25 cellular contexts compared by ENCODE assay signal in the genomic region with DNA sequence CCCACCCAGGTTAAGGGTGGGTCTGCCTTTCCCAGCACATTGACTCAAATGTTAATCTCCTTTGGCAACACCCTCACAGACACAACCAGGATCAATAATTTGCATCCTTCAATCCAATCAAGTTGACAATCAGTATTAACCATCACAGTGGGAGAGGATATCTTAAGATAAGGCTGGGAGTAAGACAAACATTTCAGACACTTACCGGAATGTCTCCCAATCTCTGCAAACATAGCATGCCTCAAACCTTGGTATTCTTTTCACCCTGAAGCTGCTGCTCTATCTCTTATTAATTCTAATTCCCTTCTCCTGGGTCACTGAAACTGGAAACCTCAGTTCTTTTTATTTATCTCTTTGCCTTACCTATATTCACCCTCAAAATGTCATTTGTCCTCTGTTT.
"Had no signal": no experiment of that assay in that cellular context is flagged by ENCODE, and none has a peak within 500 bp of the region (broad histone marks: within the 10 kb centered on the region; RNA-seq: fewer than 3 reads in every experiment).

No MANE protein-coding gene starts in this region.

- H3K9ac ChIP-seq: parathyroid adenoma had no signal

- FAIRE-seq: small intestine, urothelium cell line had no signal

- H3K79me2 ChIP-seq: parathyroid adenoma had no signal

- H3K9me3 ChIP-seq: neutrophil, psoas muscle, right lobe of liver, sigmoid colon, stomach, thoracic aorta, thyroid gland, tibial nerve, upper lobe of left lung, vagina had no signal

- H3K4me3 ChIP-seq: psoas muscle, right lobe of liver, sigmoid colon, stomach, thoracic aorta, thyroid gland, tibial nerve, upper lobe of left lung, vagina had no signal

- H3K4me1 ChIP-seq: parathyroid adenoma, psoas muscle, sigmoid colon, stomach, thyroid gland, tibial nerve, upper lobe of left lung, vagina had no signal

- ATAC-seq: natural killer cell treated with Interleukin-12 subunit alpha and Interleukin-12 subunit beta and Interleukin-15 and Interleukin-18, amount 100 ng/mL, for 72 hours; psoas muscle; right cardiac atrium; right lobe of liver; stimulated activated effector memory CD8-positive, alpha-beta T cell treated with anti-CD3 and anti-CD28 coated beads, Interleukin-12 subunit alpha, Interleukin-12 subunit beta, amount 100 ng/mL, for 72 hours; stimulated activated naive B cell treated with anti-CD40 and anti-IgM and Interleukin-4, amounts not matched to agents 10 μg/mL and 1 μg/mL and 100 μg/mL, for 72 hours had no signal

- H3K27me3 ChIP-seq: neutrophil, right lobe of liver, sigmoid colon, stomach, thyroid gland, tibial nerve, upper lobe of left lung, vagina had no signal

- H3K27ac ChIP-seq: neutrophil, parathyroid adenoma, psoas muscle, right lobe of liver, sigmoid colon, stomach, thoracic aorta, thyroid gland, tibial nerve, upper lobe of left lung, vagina had no signal

- H3K36me3 ChIP-seq: right lobe of liver, sigmoid colon, thoracic aorta, thyroid gland, upper lobe of left lung, vagina had no signal

- H2AFZ ChIP-seq: parathyroid adenoma had no signal

- DNase-seq: nephron progenitor cell; nucleus accumbens; posterior cingulate gyrus; psoas muscle; right cardiac atrium; right lobe of liver; sigmoid colon; small intestine; stimulated activated CD4-positive, alpha-beta T cell treated with anti-CD3 and anti-CD28 coated beads, Interleukin-15, amount 100 ng/mL, for 24 hours; stimulated activated CD4-positive, alpha-beta T cell treated with anti-CD3 and anti-CD28 coated beads, Interleukin-2, amount 100 ng/mL, for 24 hours; stimulated activated CD4-positive, alpha-beta T cell treated with anti-CD3 and anti-CD28 coated beads, Interleukin-2, amount 100 ng/mL, for 48 hours; stimulated activated CD4-positive, alpha-beta T cell treated with anti-CD3 and anti-CD28 coated beads, Interleukin-4, amount 100 ng/mL, for 24 hours; stimulated activated naive B cell treated with anti-CD40 and anti-IgM and Interleukin-4, amounts not matched to agents 10 μg/mL and 1 μg/mL and 100 μg/mL, for 72 hours; stimulated activated naive CD4-positive, alpha-beta T cell treated with Interleukin-2 at 50 U/mL for 16 hours; stomach; thyroid gland; upper lobe of left lung had no signal
